ENCODE assay signal across 8 cellular contexts in genomic region chr6:38702471-38703397, GRCh38. TPM values are rescaled to one million over a fixed set of nuclear protein-coding genes. Genes with fewer than 3 reads are reported as not detected.
DNase-seq lines count a peak whose midpoint lies in the region; ATAC-seq and TF ChIP-seq lines count a peak whose summit lies in the region.

TSS of gene GLO1 (minus strand) at chr6:38703145. CDS start at chr6:38703054, 91 bp downstream.

- DNase-seq in AG09309 (ENCODE audit: low read depth) (peak; percentile 97), NCI-H446 (lab: John Stamatoyannopoulos, UW) (peak; percentile 93 to 99), inferior parietal cortex (ENCODE audit: extremely low spot score) (peak; percentile 99), spleen (peak; percentile 99)
- DNase-seq in activated CD4-positive, CD25-positive, alpha-beta regulatory T cell treated with anti-CD3 and anti-CD28 coated beads, Interleukin-2, amount 50 U/mL, for 16 hours (ENCODE audit: low read depth, low spot score): peak; percentile 92
- peak; percentile 89 to 93 for DNase-seq in central memory CD8-positive, alpha-beta T cell (ENCODE audit: low spot score in 2 of 2)

- H3K27me3 ChIP-seq in spleen (replicated peaks in 1 of 7): peaks cover 0 to 3% (median 0%) of the 10 kb centered on the region in 7 donors

- peaks cover 7% of the 10 kb centered on the region for H3K36me3 Mint-ChIP-seq in central memory CD8-positive, alpha-beta T cell (ENCODE audit: insufficient read depth)

- H3K27me3 Mint-ChIP-seq in central memory CD8-positive, alpha-beta T cell: peaks cover 26% of the 10 kb centered on the region

- peaks cover 8% of the 10 kb centered on the region for H3K9me3 Mint-ChIP-seq in central memory CD8-positive, alpha-beta T cell

- TF ChIP-seq CTCF in AG09309 (IDR thresholded peaks at IDR 0.05; ENCODE audit: control insufficient read depth, insufficient read depth, low read depth, low read length, missing control alignments) (no peak), spleen (IDR thresholded peaks at IDR 0.05 in 8 of 11, conservative IDR thresholded peaks at IDR 0.05 in 3 of 11) (peak in 2 of 11 experiments; percentile 18 to 36)

- peak within 1 kb of the TSS; percentile 85 to 94 (median 90) for H3K27ac ChIP-seq in spleen

- 2 to 4% (median 3%) methylated on average over 27 to 56 of the region's 56 CpGs for WGBS in spleen, 5 donors

- H3K4me3 Mint-ChIP-seq in central memory CD8-positive, alpha-beta T cell: peak within 1 kb of the TSS; percentile 77

- peaks cover 26% of the 10 kb centered on the region for H3K4me1 Mint-ChIP-seq in central memory CD8-positive, alpha-beta T cell

- peak in 2 of 3 donors; percentile 58 to 97 for TF ChIP-seq POLR2A in spleen (IDR thresholded peaks at IDR 0.05)

- H3K4me3 ChIP-seq in AG09309 (ENCODE audit: control insufficient read depth, low read depth, low read length) (peak within 1 kb of the TSS; percentile 64), spleen (peak within 1 kb of the TSS; percentile 53 to 83 (median 73))

- H3K27ac Mint-ChIP-seq in central memory CD8-positive, alpha-beta T cell (ENCODE audit: low read depth): peak within 1 kb of the TSS; percentile 86

- H3K4me1 ChIP-seq in spleen: peaks cover 0 to 28% (median 12%) of the 10 kb centered on the region in 6 donors

- peaks cover 0 to 23% (median 0%) of the 10 kb centered on the region in 6 donors for H3K36me3 ChIP-seq in spleen

- intact Hi-C loops in spleen (cut with DNase I; ENCODE audit: low total_unique reads): no loop called here

- H3K9me3 ChIP-seq in spleen: peaks cover 4 to 27% (median 20%) of the 10 kb centered on the region in 8 donors

- ATAC-seq in GM19025 (IDR thresholded peaks at IDR 0.05; ENCODE audit: low read depth, unreplicated experiment) (peak; percentile 100), HG03342 (IDR thresholded peaks at IDR 0.05; ENCODE audit: unreplicated experiment) (peak; percentile 100)
- ATAC-seq in central memory CD8-positive, alpha-beta T cell (replicated peaks; ENCODE audit: extremely low read depth, poor library complexity, severe bottlenecking): peak; percentile 100

RNA-seq across cellular contexts. Expression of gene GLO1, which starts in this region (rescaled TPM):
- total RNA-seq in spleen: 100 to 1,000 TPM in 1 of 7 donors, 10 to 100 TPM in 6; 39.9 to 113 (median 58.2) TPM
- 100 to 1,000 TPM in 1 of 3 donors, 10 to 100 TPM in 2; 67.0 to 106 (median 94.0) TPM for polyA plus RNA-seq in spleen

Comparison
In these comparisons a context has a peak if more than half of its experiments do, and no peak if none do; other contexts are left out.
1. Peak in every context shown above with its lines: DNase-seq, ATAC-seq, H3K4me3 ChIP-seq and H3K27ac ChIP-seq.